ENCODE assay signal across 16 cellular contexts in genomic region chr11:132716037-132716436, GRCh38.
"Had no signal": no experiment of that assay in that cellular context is flagged by ENCODE, and none has a peak within 500 bp of the region (broad histone marks: within the 10 kb centered on the region; RNA-seq: fewer than 3 reads in every experiment).

No MANE protein-coding gene starts in this region.

- DNase-seq: dermis blood vessel endothelial cell; dorsolateral prefrontal cortex; effector CD4-positive, alpha-beta T cell; effector memory CD4-positive, alpha-beta T cell; foreskin keratinocyte; heart right ventricle; hippocampal formation; left cardiac atrium; left ventricle myocardium inferior; lower lobe of right lung; mesenchymal stem cell; midbrain; naive thymus-derived CD4-positive, alpha-beta T cell had no signal

- H3K9me3 ChIP-seq: esophagus muscularis mucosa, gastroesophageal sphincter, heart right ventricle, left ventricle myocardium inferior, lower lobe of right lung had no signal

- H3K27ac ChIP-seq: coronary artery, dorsolateral prefrontal cortex, esophagus muscularis mucosa, foreskin keratinocyte, gastroesophageal sphincter, heart right ventricle, left ventricle myocardium inferior, lower lobe of right lung had no signal

- H3K4me3 Mint-ChIP-seq: naive thymus-derived CD4-positive, alpha-beta T cell had no signal

- H3K4me3 ChIP-seq: coronary artery, dorsolateral prefrontal cortex, esophagus muscularis mucosa, gastroesophageal sphincter, heart right ventricle, left ventricle myocardium inferior, lower lobe of right lung had no signal

- H3K27me3 ChIP-seq: dorsolateral prefrontal cortex, foreskin keratinocyte had no signal

- H3K27ac Mint-ChIP-seq: naive thymus-derived CD4-positive, alpha-beta T cell had no signal

- ATAC-seq: foreskin keratinocyte; gastroesophageal sphincter; heart right ventricle; left cardiac atrium; lower lobe of right lung; naive thymus-derived CD4-positive, alpha-beta T cell had no signal

- H3K4me1 ChIP-seq: esophagus muscularis mucosa, foreskin keratinocyte, gastroesophageal sphincter, heart right ventricle, left ventricle myocardium inferior, lower lobe of right lung had no signal

- H3K36me3 ChIP-seq: esophagus muscularis mucosa, gastroesophageal sphincter, heart right ventricle, left ventricle myocardium inferior, lower lobe of right lung had no signal

- H3K36me3 Mint-ChIP-seq: naive thymus-derived CD4-positive, alpha-beta T cell had no signal

- H3K27me3 Mint-ChIP-seq: naive thymus-derived CD4-positive, alpha-beta T cell had no signal
